Comparison of ENCODE assay signal across 12 cellular contexts in genomic region chr15:74133071-74133702, GRCh38. TPM values are rescaled to one million over a fixed set of nuclear protein-coding genes. Genes with fewer than 3 reads are reported as not detected.
DNase-seq lines count a peak whose midpoint lies in the region; ATAC-seq and TF ChIP-seq lines count a peak whose summit lies in the region.
"Had no signal": no experiment of that assay in that cellular context is flagged by ENCODE, and none has a peak within 500 bp of the region (broad histone marks: within the 10 kb centered on the region; RNA-seq: fewer than 3 reads in every experiment).

No MANE protein-coding gene starts in this region.

- H3K4me3 ChIP-seq in HUES48 (ENCODE audit: low read depth, low read length): peak overlapping the region; percentile 42
- H3K4me3 ChIP-seq in CD8-positive, alpha-beta T cell (ENCODE audit: low read depth, low read length): no peak overlapping the region
- H3K4me3 ChIP-seq: thoracic aorta had no signal

- no peaks in the 10 kb centered on the region for H3K36me3 Mint-ChIP-seq in activated naive CD8-positive, alpha-beta T cell treated with anti-CD3 and anti-CD28 coated beads, Interleukin-2, amount 50 U/mL, for 24 hours (ENCODE audit: low read depth)
- H3K36me3 Mint-ChIP-seq in nephron (ENCODE audit: low read depth): peaks cover 15% of the 10 kb centered on the region
- no peaks in the 10 kb centered on the region for H3K36me3 Mint-ChIP-seq in CD8-positive, alpha-beta T cell

- TF ChIP-seq CTCF in GM10266 (IDR thresholded peaks at IDR 0.05; ENCODE audit: control insufficient read depth, insufficient read depth, low read depth, missing control alignments) (peak; percentile 45), nephron (IDR thresholded peaks at IDR 0.05; ENCODE audit: unreplicated experiment in 3 of 3) (no peak)
- no peak for TF ChIP-seq CTCF in CD8-positive, alpha-beta T cell (IDR thresholded peaks at IDR 0.05)

- H3K9me3 Mint-ChIP-seq in activated naive CD8-positive, alpha-beta T cell treated with anti-CD3 and anti-CD28 coated beads, Interleukin-2, amount 50 U/mL, for 24 hours: no peaks in the 10 kb centered on the region
- H3K9me3 Mint-ChIP-seq in nephron: peaks cover 9% of the 10 kb centered on the region
- H3K9me3 Mint-ChIP-seq in CD8-positive, alpha-beta T cell: no peaks in the 10 kb centered on the region

- peak overlapping the region; percentile 18 for H3K27ac Mint-ChIP-seq in activated naive CD8-positive, alpha-beta T cell treated with anti-CD3 and anti-CD28 coated beads, Interleukin-2, amount 50 U/mL, for 24 hours
- H3K27ac Mint-ChIP-seq in nephron: no peak overlapping the region
- no peak overlapping the region for H3K27ac Mint-ChIP-seq in CD8-positive, alpha-beta T cell

- H3K36me3 ChIP-seq in HUES48 (ENCODE audit: control insufficient read depth, insufficient read depth, low read length): no peaks in the 10 kb centered on the region
- no peaks in the 10 kb centered on the region for H3K36me3 ChIP-seq in CD8-positive, alpha-beta T cell (ENCODE audit: insufficient read depth, low read length)
- H3K36me3 ChIP-seq: right atrium auricular region, thoracic aorta had no signal

- peaks cover 55% of the 10 kb centered on the region for H3K4me1 ChIP-seq in HUES48 (ENCODE audit: control insufficient read depth, insufficient read depth, low read length)
- H3K4me1 ChIP-seq in CD8-positive, alpha-beta T cell (ENCODE audit: insufficient read depth, low read length): peaks cover 34% of the 10 kb centered on the region

- H3K27ac ChIP-seq in HUES48 (ENCODE audit: low read depth, low read length): no peak overlapping the region
- no peak overlapping the region for H3K27ac ChIP-seq in CD8-positive, alpha-beta T cell (ENCODE audit: low read depth, low read length)
- H3K27ac ChIP-seq: dorsolateral prefrontal cortex, right atrium auricular region, thoracic aorta had no signal

- no peaks in the 10 kb centered on the region for H3K9me3 ChIP-seq in HUES48 (ENCODE audit: control insufficient read depth, insufficient read depth, low read length)
- no peaks in the 10 kb centered on the region for H3K9me3 ChIP-seq in CD8-positive, alpha-beta T cell (ENCODE audit: low read length)
- H3K9me3 ChIP-seq: right atrium auricular region, thoracic aorta had no signal

- no peak for ATAC-seq in activated naive CD8-positive, alpha-beta T cell treated with anti-CD3 and anti-CD28 coated beads, Interleukin-2, amount 50 U/mL, for 24 hours
- ATAC-seq in CD8-positive, alpha-beta T cell: no peak
- ATAC-seq in HG03432 (IDR thresholded peaks at IDR 0.05; ENCODE audit: unreplicated experiment): no peak
- ATAC-seq in GM21619 (IDR thresholded peaks at IDR 0.05; ENCODE audit: unreplicated experiment): no peak

- CTCF ChIA-PET in CD8-positive, alpha-beta T cell (lab: Charles Lee): interaction anchor here (0.7 to 1.7 kb wide), 2 partner anchors 187 to 285 kb away, joined by 3 to 4 read pairs; no protein-coding TSS in a partner anchor

- peaks cover 92% of the 10 kb centered on the region for H3K27me3 Mint-ChIP-seq in activated naive CD8-positive, alpha-beta T cell treated with anti-CD3 and anti-CD28 coated beads, Interleukin-2, amount 50 U/mL, for 24 hours
- peaks cover 88% of the 10 kb centered on the region for H3K27me3 Mint-ChIP-seq in nephron (ENCODE audit: low read depth)
- peaks cover 69% of the 10 kb centered on the region for H3K27me3 Mint-ChIP-seq in CD8-positive, alpha-beta T cell (ENCODE audit: low read depth)

- peaks cover 98% of the 10 kb centered on the region for H3K27me3 ChIP-seq in HUES48 (ENCODE audit: control insufficient read depth, insufficient read depth, low read length)
- H3K27me3 ChIP-seq in CD8-positive, alpha-beta T cell (ENCODE audit: insufficient read depth, low read length): peaks cover 51% of the 10 kb centered on the region

- H3K4me3 Mint-ChIP-seq in activated naive CD8-positive, alpha-beta T cell treated with anti-CD3 and anti-CD28 coated beads, Interleukin-2, amount 50 U/mL, for 24 hours: peak overlapping the region; percentile 26
- peak overlapping the region; percentile 14 to 92 (median 92) for H3K4me3 Mint-ChIP-seq in nephron
- H3K4me3 Mint-ChIP-seq in CD8-positive, alpha-beta T cell: no peak overlapping the region

- intact Hi-C loops in CD8-positive, alpha-beta T cell (cut with DNase I, micrococcal nuclease): no loop called here

- DNase-seq in GM10266 (ENCODE audit: extremely low spot score) (peak; percentile 45), pons (ENCODE audit: low spot score) (no peak)
- peak; percentile 28 for DNase-seq in activated naive CD8-positive, alpha-beta T cell treated with anti-CD3 and anti-CD28 coated beads, Interleukin-2, amount 50 U/mL, for 24 hours
- DNase-seq in CD8-positive, alpha-beta T cell: no peak
- DNase-seq: amygdala, dorsolateral prefrontal cortex had no signal

- POLR2A ChIA-PET in CD8-positive, alpha-beta T cell (lab: Charles Lee): no interaction called here

- peaks cover 39% of the 10 kb centered on the region for H3K4me1 Mint-ChIP-seq in activated naive CD8-positive, alpha-beta T cell treated with anti-CD3 and anti-CD28 coated beads, Interleukin-2, amount 50 U/mL, for 24 hours
- H3K4me1 Mint-ChIP-seq in nephron: peaks cover 60% of the 10 kb centered on the region
- H3K4me1 Mint-ChIP-seq in CD8-positive, alpha-beta T cell (ENCODE audit: low read depth): peaks cover 42% of the 10 kb centered on the region

- no peak overlapping the region for H3K9ac ChIP-seq in HUES48 (ENCODE audit: low read depth, low read length)

RNA-seq across cellular contexts. Expression of gene ISLR2, which starts 2.8 kb away (rescaled TPM):
- not detected for total RNA-seq in CD8-positive, alpha-beta T cell
- total RNA-seq: thoracic aorta had no signal

RNA-seq across cellular contexts. Expression of gene ISLR, which starts 40.3 kb away (rescaled TPM):
- not detected for total RNA-seq in CD8-positive, alpha-beta T cell

RNA-seq across cellular contexts. Expression of gene GOLGA6A, which starts 50.8 kb away (rescaled TPM):
- total RNA-seq in CD8-positive, alpha-beta T cell: not detected
- total RNA-seq: right atrium auricular region had no signal

Comparison
In these comparisons a context has a peak if more than half of its experiments do, and no peak if none do; other contexts are left out.
1. DNase-seq: peak in GM10266 (single experiment) and activated naive CD8-positive, alpha-beta T cell treated with anti-CD3 and anti-CD28 coated beads, Interleukin-2, amount 50 U/mL, for 24 hours (single experiment); none in CD8-positive, alpha-beta T cell (0 of 7) and pons (single experiment).